1 cellular context compared by ENCODE assay signal in the genomic region with DNA sequence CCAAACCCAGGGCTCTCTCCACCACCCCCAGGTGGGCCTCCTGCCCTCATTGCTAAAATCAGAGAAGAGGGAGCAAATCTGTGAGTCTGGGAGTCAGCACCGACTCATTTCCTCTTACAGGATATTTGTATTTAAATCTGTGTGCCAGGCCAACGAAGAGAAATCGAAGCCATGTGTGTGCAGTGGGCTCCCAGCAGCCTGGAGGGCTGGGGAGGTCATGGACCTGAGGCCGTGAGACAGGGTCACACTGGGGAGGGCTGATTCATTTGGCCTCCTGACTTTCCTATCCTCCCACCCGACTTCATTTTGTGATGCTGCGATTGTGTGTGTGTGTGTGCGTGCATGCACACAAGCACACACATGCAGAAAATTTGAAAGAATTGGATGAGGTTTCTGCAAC.
A peak's percentile ranks its signal among the peaks of the same experiment; 100 is the strongest.
TF ChIP-seq lines count a peak whose summit lies in the region.

No MANE protein-coding gene starts in this region.

TF ChIP-seq in endothelial cell of umbilical vein, 7 proteins besides CTCF, POLR2A, EP300 and RAD21 (continued from another document):
- TF ChIP-seq POLR2AphosphoS5 (IDR thresholded peaks at IDR 0.05; ENCODE audit: insufficient read depth, low read depth, low read length) (no peak), MYC (IDR thresholded peaks at IDR 0.05; ENCODE audit: low read depth, low read length) (no peak), JUN (IDR thresholded peaks at IDR 0.05; ENCODE audit: borderline replicate concordance, insufficient read depth, insufficient read length, low read depth) (no peak), GATA2 (IDR thresholded peaks at IDR 0.05; ENCODE audit: insufficient read depth, insufficient read length, low read depth, low read length) (peak; percentile 33), MAX (IDR thresholded peaks at IDR 0.05; ENCODE audit: insufficient read depth, insufficient read length) (no peak), FOS (IDR thresholded peaks at IDR 0.05; ENCODE audit: borderline replicate concordance, insufficient read depth, low read length) (peak; percentile 82)
